Comparison of ENCODE assay signal across 8 cellular contexts in genomic region chr22:30920407-30920806, GRCh38. TPM values are rescaled to one million over a fixed set of nuclear protein-coding genes. Genes with fewer than 3 reads are reported as not detected.
DNase-seq lines count a peak whose midpoint lies in the region; ATAC-seq lines count a peak whose summit lies in the region.

No MANE protein-coding gene starts in this region.

- H4K5ac ChIP-seq in mesendoderm (ENCODE audit: low read length), result no peak overlapping the region

- no peaks in the 10 kb centered on the region for H3K4me1 ChIP-seq in mesendoderm (ENCODE audit: control insufficient read depth, low read depth, low read length)

- no peak overlapping the region for H2AK5ac ChIP-seq in mesendoderm (ENCODE audit: low read length)

- peaks cover 3% of the 10 kb centered on the region for H3K36me3 ChIP-seq in mesendoderm (ENCODE audit: control insufficient read depth, insufficient read depth, low read length)

- no peaks in the 10 kb centered on the region for H3K27me3 ChIP-seq in mesendoderm (ENCODE audit: insufficient read depth, low read length, poor library complexity)

- H3K9ac ChIP-seq in mesendoderm (ENCODE audit: low read length), result no peak overlapping the region

- H3K27me3 Mint-ChIP-seq in effector memory CD8-positive, alpha-beta T cell, result no peaks in the 10 kb centered on the region

- H3K4me2 ChIP-seq in mesendoderm (ENCODE audit: low read length), result no peak overlapping the region

- H3K56ac ChIP-seq in mesendoderm (ENCODE audit: low read length), result no peak overlapping the region

- H3K27ac Mint-ChIP-seq in effector memory CD8-positive, alpha-beta T cell, result no peak overlapping the region

- peaks cover 8% of the 10 kb centered on the region for H3K36me3 Mint-ChIP-seq in effector memory CD8-positive, alpha-beta T cell (ENCODE audit: insufficient read depth)

- H3K4me3 Mint-ChIP-seq in effector memory CD8-positive, alpha-beta T cell, result peak overlapping the region; percentile 60 to 77

- H3K4me1 Mint-ChIP-seq in effector memory CD8-positive, alpha-beta T cell (ENCODE audit: low read depth in 2 of 2), result peaks cover 8 to 9% of the 10 kb centered on the region in 2 donors

- no peak overlapping the region for H3K4ac ChIP-seq in mesendoderm (ENCODE audit: low read depth, low read length)

- no peak overlapping the region for H2BK5ac ChIP-seq in mesendoderm (ENCODE audit: low read length)

- H3K4me3 ChIP-seq in mesendoderm (ENCODE audit: low read length), result no peak overlapping the region

- ATAC-seq in effector memory CD8-positive, alpha-beta T cell (replicated peaks), result peak; percentile 82
- ATAC-seq in HG02884 (IDR thresholded peaks at IDR 0.05; ENCODE audit: unreplicated experiment), result no peak

- no peaks in the 10 kb centered on the region for H3K9me3 Mint-ChIP-seq in effector memory CD8-positive, alpha-beta T cell

- no peak overlapping the region for H3K27ac ChIP-seq in mesendoderm (ENCODE audit: low read depth, low read length)

- H2BK120ac ChIP-seq in mesendoderm (ENCODE audit: low read depth, low read length), result no peak overlapping the region

- no peak overlapping the region for H3K18ac ChIP-seq in mesendoderm (ENCODE audit: low read length)

- no peak overlapping the region for H2BK15ac ChIP-seq in mesendoderm (replicated peaks; ENCODE audit: low read depth)

- DNase-seq in AG20443 (ENCODE audit: low spot score) (peak; percentile 89), H4 (ENCODE audit: low spot score) (peak; percentile 21), mesendoderm (peak; percentile 67)
- DNase-seq in NK-92 treated with Interleukin-12 subunit alpha and Interleukin-12 subunit beta, amount 100 ng/mL, for 24 hours (lab: John Stamatoyannopoulos, UW), result peak; percentile 41
- DNase-seq in activated CD8-positive, alpha-beta memory T cell treated with anti-CD3 and anti-CD28 coated beads for 48 hours (ENCODE audit: low read depth in 2 of 3, low spot score in 2 of 3), result peak; percentile 56 to 81 (median 79)
- DNase-seq in effector memory CD8-positive, alpha-beta T cell, result peak; percentile 81 to 86 (median 82)
- DNase-seq in stimulated activated CD8-positive, alpha-beta memory T cell treated with anti-CD3 and anti-CD28 coated beads, Interleukin-2, amount 100 ng/mL, for 1 hour (ENCODE audit: low read depth in 2 of 2), result peak; percentile 66 to 77

- no peak overlapping the region for H4K8ac ChIP-seq in mesendoderm (ENCODE audit: low read depth, low read length)

- no CpG with 5 or more reads among the region's 9 CpGs for WGBS in mesendoderm (ENCODE audit: extremely low coverage, insufficient coverage, low lambda C conversion rate)

- no peaks in the 10 kb centered on the region for H3K79me2 ChIP-seq in mesendoderm (ENCODE audit: control insufficient read depth, insufficient read depth, low read length)

- no peaks in the 10 kb centered on the region for H3K79me1 ChIP-seq in mesendoderm (ENCODE audit: low read length)

- H3K23ac ChIP-seq in mesendoderm (ENCODE audit: low read length), result no peak overlapping the region

RNA-seq across cellular contexts. Expression of gene MORC2, which starts 48.2 kb away (rescaled TPM):
- total RNA-seq in H4 (2014; rRNA removed; shearing (Covaris generic)), result 9.0 and 10.8 TPM in 2 replicates
- 48.8 TPM for polyA plus RNA-seq in mesendoderm (2013, experiment 1 of 2)
- polyA plus RNA-seq in mesendoderm (2013, experiment 2 of 2), result 45.1 TPM

RNA-seq across cellular contexts. Expression of gene TUG1, which starts 48.7 kb away (rescaled TPM):
- total RNA-seq in H4 (2014; rRNA removed; shearing (Covaris generic)), result 35.8 and 38.2 TPM in 2 replicates
- polyA plus RNA-seq in mesendoderm (2013, experiment 1 of 2), result 93.2 TPM
- polyA plus RNA-seq in mesendoderm (2013, experiment 2 of 2), result 92.9 TPM

Comparison
In these comparisons a context has a peak if more than half of its experiments do, and no peak if none do; other contexts are left out.
1. DNase-seq: peak in every context shown above with its lines; median percentile 89 in AG20443; 82 in effector memory CD8-positive, alpha-beta T cell; 79 in activated CD8-positive, alpha-beta memory T cell treated with anti-CD3 and anti-CD28 coated beads for 48 hours; 72 in stimulated activated CD8-positive, alpha-beta memory T cell treated with anti-CD3 and anti-CD28 coated beads, Interleukin-2, amount 100 ng/mL, for 1 hour; 67 in mesendoderm; 41 in NK-92 treated with Interleukin-12 subunit alpha and Interleukin-12 subunit beta, amount 100 ng/mL, for 24 hours; 21 in H4.